In genomic region chr15:39921274-39921638, GRCh38 we compare ENCODE assay signal across 8 cellular contexts. TPM values are rescaled to one million over a fixed set of nuclear protein-coding genes. Genes with fewer than 3 reads are reported as not detected.
A peak's percentile ranks its signal among the peaks of the same experiment; 100 is the strongest.
DNase-seq lines count a peak whose midpoint lies in the region; ATAC-seq and TF ChIP-seq lines count a peak whose summit lies in the region.

No MANE protein-coding gene starts in this region.

- peak overlapping the region; percentile 75 to 90 (median 82) for H3K4me3 ChIP-seq in BLaER1 treated with 17β-estradiol and CSF1 and Interleukin-3, amounts not matched to agents 10 nM and 100 nM
- peak overlapping the region; percentile 86 for H3K4me3 ChIP-seq in MM.1S (ENCODE audit: low read length)
- H3K4me3 ChIP-seq in ectodermal cell (ENCODE audit: insufficient read depth, low read depth, low read length) = peak overlapping the region; percentile 72

- H3K4me1 Mint-ChIP-seq in nephron progenitor cell = peaks cover 27% of the 10 kb centered on the region

- no peak for ATAC-seq in HG03439 (IDR thresholded peaks at IDR 0.05; ENCODE audit: unreplicated experiment)

- H3F3A ChIP-seq in MM.1S (ENCODE audit: insufficient read depth, low read length) = no peaks in the 10 kb centered on the region

- H3K4me2 ChIP-seq in BLaER1 treated with 17β-estradiol and CSF1 and Interleukin-3, amounts not matched to agents 10 nM and 100 nM = peak overlapping the region; percentile 77 to 96 (median 90)
- H3K4me2 ChIP-seq in MM.1S (ENCODE audit: low read depth, low read length) = peak overlapping the region; percentile 91

- DNase-seq in MM.1S = no peak
- DNase-seq in nephron progenitor cell = no peak
- no peak for DNase-seq in T-helper 9 cell
- no peak for DNase-seq in NOMO-1 treated with DMSO at 0.1 percent for 48 hours (lab: John Stamatoyannopoulos, UW; ENCODE audit: unreplicated experiment)
- DNase-seq in 8988T = no peak

- no peaks in the 10 kb centered on the region for H3K9me3 Mint-ChIP-seq in nephron progenitor cell

- peak overlapping the region; percentile 88 for H3K4me3 Mint-ChIP-seq in nephron progenitor cell

- H3K9me2 ChIP-seq in MM.1S (replicated peaks; ENCODE audit: insufficient read depth, low read length) = no peaks in the 10 kb centered on the region

- H3K27me3 ChIP-seq in BLaER1 treated with 17β-estradiol and CSF1 and Interleukin-3, amounts not matched to agents 10 nM and 100 nM = peaks cover 8 to 21% (median 16%) of the 10 kb centered on the region in 11 experiments; a peak in 17 of 22 replicates
- peaks cover 14% of the 10 kb centered on the region for H3K27me3 ChIP-seq in MM.1S (replicated peaks; ENCODE audit: insufficient read depth, low read length)
- H3K27me3 ChIP-seq in ectodermal cell (ENCODE audit: control insufficient read depth, insufficient read depth, low read length, poor library complexity, severe bottlenecking) = peaks cover 28% of the 10 kb centered on the region

- no peaks in the 10 kb centered on the region for H3K79me2 ChIP-seq in MM.1S (ENCODE audit: low read length)

- peaks cover 0 to 12% (median 1%) of the 10 kb centered on the region in 11 experiments; a peak in 9 of 22 replicates for H3K36me3 ChIP-seq in BLaER1 treated with 17β-estradiol and CSF1 and Interleukin-3, amounts not matched to agents 10 nM and 100 nM
- H3K36me3 ChIP-seq in MM.1S (replicated peaks; ENCODE audit: insufficient read depth, low read length) = no peaks in the 10 kb centered on the region
- H3K36me3 ChIP-seq in ectodermal cell (ENCODE audit: control insufficient read depth, insufficient read depth, low read length) = no peaks in the 10 kb centered on the region

- H3K27ac ChIP-seq in BLaER1 treated with 17β-estradiol and CSF1 and Interleukin-3, amounts not matched to agents 10 nM and 100 nM = peak overlapping the region; percentile 75 to 94 (median 88)
- H3K27ac ChIP-seq in MM.1S (ENCODE audit: low read length) (no peak overlapping the region), ectodermal cell (ENCODE audit: insufficient read depth, low read depth, low read length, poor library complexity, severe bottlenecking) (no peak overlapping the region)

- no peaks in the 10 kb centered on the region for H3K36me3 Mint-ChIP-seq in nephron progenitor cell (ENCODE audit: low read depth)

- H3K27ac Mint-ChIP-seq in nephron progenitor cell = peak overlapping the region; percentile 52

- H4K20me1 ChIP-seq in BLaER1 treated with 17β-estradiol and CSF1 and Interleukin-3, amounts not matched to agents 10 nM and 100 nM = no peaks in the 10 kb centered on the region; a peak in 1 of 22 replicates
- no peaks in the 10 kb centered on the region for H4K20me1 ChIP-seq in MM.1S (ENCODE audit: insufficient read depth, low read length)

- H3K9me3 ChIP-seq in BLaER1 treated with 17β-estradiol and CSF1 and Interleukin-3, amounts not matched to agents 10 nM and 100 nM (replicated peaks in 1 of 11) = peaks cover 0 to 11% (median 5%) of the 10 kb centered on the region in 11 experiments; a peak in 8 of 22 replicates
- no peaks in the 10 kb centered on the region for H3K9me3 ChIP-seq in MM.1S (replicated peaks; ENCODE audit: insufficient read depth, low read length)
- no peaks in the 10 kb centered on the region for H3K9me3 ChIP-seq in ectodermal cell (ENCODE audit: control insufficient read depth, low read length)

- peaks cover 42% of the 10 kb centered on the region for H3K27me3 Mint-ChIP-seq in nephron progenitor cell (ENCODE audit: low read depth, poor library complexity)

- H3K4me1 ChIP-seq in BLaER1 treated with 17β-estradiol and CSF1 and Interleukin-3, amounts not matched to agents 10 nM and 100 nM = peaks cover 59 to 74% (median 66%) of the 10 kb centered on the region in 10 experiments
- peaks cover 4% of the 10 kb centered on the region; the same call in 1 of the 2 replicates for H3K4me1 ChIP-seq in MM.1S (ENCODE audit: low read length)
- peaks cover 7% of the 10 kb centered on the region for H3K4me1 ChIP-seq in ectodermal cell (ENCODE audit: control insufficient read depth, insufficient read depth, low read length)

- peak overlapping the region; percentile 79 to 89 (median 85) for H3K9ac ChIP-seq in BLaER1 treated with 17β-estradiol and CSF1 and Interleukin-3, amounts not matched to agents 10 nM and 100 nM
- peak overlapping the region; percentile 56; the same call in 1 of the 2 replicates for H3K9ac ChIP-seq in MM.1S (ENCODE audit: low read length)

- TF ChIP-seq CTCF in MM.1S (IDR thresholded peaks at IDR 0.05; ENCODE audit: low read length) (no peak), nephron progenitor cell (IDR thresholded peaks at IDR 0.05) (no peak)

- WGBS in ectodermal cell, 2 experiments = 88 to 93% methylated on average over 6 of the region's 6 CpGs

- H2AFZ ChIP-seq in MM.1S (ENCODE audit: low read length) = peak overlapping the region; percentile 84

RNA-seq across cellular contexts. Expression of gene GPR176, which starts 1.2 kb away (rescaled TPM):
- 33.5 TPM for polyA plus RNA-seq in ectodermal cell (2013, experiment 1 of 4)
- 34.1 TPM for polyA plus RNA-seq in ectodermal cell (2013, experiment 2 of 4)
- polyA plus RNA-seq in ectodermal cell (2013, experiment 3 of 4) = 21.8 TPM
- polyA plus RNA-seq in ectodermal cell (2013, experiment 4 of 4) = 23.8 TPM

RNA-seq across cellular contexts. Expression of gene EIF2AK4, which starts 12.7 kb away (rescaled TPM):
- polyA plus RNA-seq in ectodermal cell (2013, experiment 1 of 4) = 64.3 TPM
- 62.8 TPM for polyA plus RNA-seq in ectodermal cell (2013, experiment 2 of 4)
- polyA plus RNA-seq in ectodermal cell (2013, experiment 3 of 4) = 57.5 TPM
- 57.2 TPM for polyA plus RNA-seq in ectodermal cell (2013, experiment 4 of 4)

Comparison
In these comparisons a context has a peak if more than half of its experiments do, and no peak if none do; other contexts are left out.
1. H3K27ac ChIP-seq: peak in BLaER1 treated with 17β-estradiol and CSF1 and Interleukin-3, amounts not matched to agents 10 nM and 100 nM (11 of 11); none in MM.1S (single experiment) and ectodermal cell (single experiment).
2. Peak in every context shown above with its lines, with median percentiles within 50 percentile points of each other: H3K4me3 ChIP-seq.